ENCODE assay signal across 11 cellular contexts in genomic region chr9:93582115-93582514, GRCh38. TPM values are rescaled to one million over a fixed set of nuclear protein-coding genes. Genes with fewer than 3 reads are reported as not detected.
A peak's percentile ranks its signal among the peaks of the same experiment; 100 is the strongest.
DNase-seq lines count a peak whose midpoint lies in the region; ATAC-seq and TF ChIP-seq lines count a peak whose summit lies in the region.
"Had no signal": no experiment of that assay in that cellular context is flagged by ENCODE, and none has a peak within 500 bp of the region (broad histone marks: within the 10 kb centered on the region; RNA-seq: fewer than 3 reads in every experiment).

No MANE protein-coding gene starts in this region.

- H3K27me3 ChIP-seq in right atrium auricular region (no peaks in the 10 kb centered on the region), skeletal muscle tissue (ENCODE audit: control insufficient read depth in 3 of 3, insufficient read depth in 3 of 3, low read length in 3 of 3) (no peaks in the 10 kb centered on the region)

- H3K9me3 Mint-ChIP-seq in stimulated activated memory B cell treated with anti-CD40 and anti-IgM and Interleukin-4, amounts not matched to agents 10 μg/mL and 1 μg/mL and 100 μg/mL, for 72 hours: no peaks in the 10 kb centered on the region

- H3K27me3 Mint-ChIP-seq in stimulated activated memory B cell treated with anti-CD40 and anti-IgM and Interleukin-4, amounts not matched to agents 10 μg/mL and 1 μg/mL and 100 μg/mL, for 72 hours: no peaks in the 10 kb centered on the region

- no peak for TF ChIP-seq POLR2A in NB4 (IDR thresholded peaks at IDR 0.05; ENCODE audit: extremely low read depth, insufficient read length)

- no peak overlapping the region for H3K27ac Mint-ChIP-seq in stimulated activated memory B cell treated with anti-CD40 and anti-IgM and Interleukin-4, amounts not matched to agents 10 μg/mL and 1 μg/mL and 100 μg/mL, for 72 hours

- H3K4me3 ChIP-seq in NB4 (ENCODE audit: low read depth, low read length) (no peak overlapping the region), right atrium auricular region (no peak overlapping the region), skeletal muscle tissue (ENCODE audit: low read length in 3 of 3) (no peak overlapping the region)

- POLR2A ChIA-PET in RWPE1 (lab: Yijun Ruan, JAX; ENCODE audit: low non-redundant PET): no interaction called here

- H3K4me1 ChIP-seq in right atrium auricular region: peaks cover 0 to 72% of the 10 kb centered on the region in 2 donors
- peaks cover 55 to 75% (median 69%) of the 10 kb centered on the region in 3 donors for H3K4me1 ChIP-seq in skeletal muscle tissue (ENCODE audit: control insufficient read depth in 3 of 3, insufficient read depth in 3 of 3, low read length in 3 of 3)

- H3K4me3 Mint-ChIP-seq in stimulated activated memory B cell treated with anti-CD40 and anti-IgM and Interleukin-4, amounts not matched to agents 10 μg/mL and 1 μg/mL and 100 μg/mL, for 72 hours: no peak overlapping the region

- peak overlapping the region; percentile 89 for H3K27ac ChIP-seq in right atrium auricular region
- H3K27ac ChIP-seq in skeletal muscle tissue (ENCODE audit: low read depth, low read length): no peak overlapping the region
- H3K27ac ChIP-seq in RWPE1: no peak overlapping the region

- H3K9me3 ChIP-seq in right atrium auricular region (no peaks in the 10 kb centered on the region), skeletal muscle tissue (ENCODE audit: control insufficient read depth in 3 of 3, low read length in 3 of 3) (no peaks in the 10 kb centered on the region)

- DNase-seq in NB4 (ENCODE audit: low read depth): peak; percentile 58
- DNase-seq in NCI-H748 (lab: John Stamatoyannopoulos, UW; ENCODE audit: unreplicated experiment): peak; percentile 98
- DNase-seq in right atrium auricular region (ENCODE audit: low spot score): peak; percentile 56
- no peak for DNase-seq in A172 (ENCODE audit: low spot score)
- no peak for DNase-seq in RWPE1 (ENCODE audit: low spot score)
- DNase-seq: DMS 273 treated with DMSO at 0.1 percent for 48 hours; stimulated activated CD4-positive, alpha-beta T cell treated with anti-CD3 and anti-CD28 coated beads, Interleukin-15, amount 100 ng/mL, for 24 hours; stimulated activated naive CD4-positive, alpha-beta T cell treated with Interleukin-2 at 50 U/mL for 16 hours had no signal

- TF ChIP-seq CTCF in NB4 (IDR thresholded peaks at IDR 0.05; ENCODE audit: low read depth, low read length) (no peak), right atrium auricular region (IDR thresholded peaks at IDR 0.05) (no peak), RWPE1 (conservative IDR thresholded peaks at IDR 0.05; ENCODE audit: low read depth) (no peak)

- CTCF ChIA-PET in RWPE1 (lab: Yijun Ruan, JAX): no interaction called here

- H3K36me3 ChIP-seq in right atrium auricular region (no peaks in the 10 kb centered on the region), skeletal muscle tissue (ENCODE audit: control insufficient read depth in 3 of 3, insufficient read depth in 3 of 3, low read length in 3 of 3) (no peaks in the 10 kb centered on the region)

- peaks cover 60% of the 10 kb centered on the region for H3K4me1 Mint-ChIP-seq in stimulated activated memory B cell treated with anti-CD40 and anti-IgM and Interleukin-4, amounts not matched to agents 10 μg/mL and 1 μg/mL and 100 μg/mL, for 72 hours

- peak overlapping the region in 2 of 3 donors; percentile 3 to 16 for H3K9ac ChIP-seq in skeletal muscle tissue (ENCODE audit: low read depth in 1 of 3, low read length in 3 of 3)

- peaks cover 13% of the 10 kb centered on the region for H3K36me3 Mint-ChIP-seq in stimulated activated memory B cell treated with anti-CD40 and anti-IgM and Interleukin-4, amounts not matched to agents 10 μg/mL and 1 μg/mL and 100 μg/mL, for 72 hours

- ATAC-seq in stimulated activated memory B cell treated with anti-CD40 and anti-IgM and Interleukin-4, amounts not matched to agents 10 μg/mL and 1 μg/mL and 100 μg/mL, for 72 hours: no peak
- no peak for ATAC-seq in HG03095 (IDR thresholded peaks at IDR 0.05; ENCODE audit: unreplicated experiment)

RNA-seq across cellular contexts. Expression of gene PHF2, which starts 5.7 kb away (rescaled TPM):
- total RNA-seq in right atrium auricular region: 10 to 100 TPM; 24.7 to 29.3 TPM
- total RNA-seq in skeletal muscle tissue: 18.8 TPM
- total RNA-seq in A172 (2014; rRNA removed; shearing (Covaris generic)): 17.5 and 22.2 TPM in 2 replicates

Comparison
In these comparisons a context has a peak if more than half of its experiments do, and no peak if none do; other contexts are left out.
1. DNase-seq: peak in NB4 (single experiment), NCI-H748 (single experiment) and right atrium auricular region (single experiment); none in A172 (single experiment) and RWPE1 (single experiment).
2. H3K27ac ChIP-seq: peak in right atrium auricular region (2 of 2); none in skeletal muscle tissue (single experiment) and RWPE1 (single experiment).